ENCODE assay signal across 29 cellular contexts in genomic region chr11:62147545-62147944, GRCh38. TPM values are rescaled to one million over a fixed set of nuclear protein-coding genes. Genes with fewer than 3 reads are reported as not detected.
DNase-seq lines count a peak whose midpoint lies in the region; ATAC-seq and TF ChIP-seq lines count a peak whose summit lies in the region.
"Had no signal": no experiment of that assay in that cellular context is flagged by ENCODE, and none has a peak within 500 bp of the region (broad histone marks: within the 10 kb centered on the region; RNA-seq: fewer than 3 reads in every experiment).

No MANE protein-coding gene starts in this region.

- no TSS peak for BruUV-seq in PC-9 (replicated peaks; lab: Mats Ljungman, UMichigan)

- no peak overlapping the region for H3K27ac Mint-ChIP-seq in activated naive CD8-positive, alpha-beta T cell treated with anti-CD3 and anti-CD28 coated beads, Interleukin-2, amount 10 ng/mL, durations not matched to agents 7 days and 5 days
- no peak overlapping the region for H3K27ac Mint-ChIP-seq in activated naive CD8-positive, alpha-beta T cell treated with anti-CD3 and anti-CD28 coated beads, Interleukin-2, amount 50 U/mL, for 24 hours
- H3K27ac Mint-ChIP-seq: T-cell had no signal

- H3K9me2 ChIP-seq in PC-9 (ENCODE audit: insufficient read depth): no peaks in the 10 kb centered on the region

- H3K36me3 ChIP-seq in lower lobe of right lung: peaks cover 92% of the 10 kb centered on the region
- H3K36me3 ChIP-seq in upper lobe of right lung: peaks cover 70% of the 10 kb centered on the region
- H3K36me3 ChIP-seq in PC-9 (ENCODE audit: low read depth): peaks cover 36% of the 10 kb centered on the region

- H3K9me3 ChIP-seq in lower lobe of right lung (no peaks in the 10 kb centered on the region), upper lobe of right lung (no peaks in the 10 kb centered on the region), PC-9 (ENCODE audit: insufficient read depth, low read depth) (no peaks in the 10 kb centered on the region)
- H3K9me3 ChIP-seq: esophagus muscularis mucosa, gastroesophageal sphincter had no signal

- no peak overlapping the region for H3K4me3 ChIP-seq in lower lobe of right lung
- no peak overlapping the region for H3K4me3 ChIP-seq in upper lobe of right lung
- H3K4me3 ChIP-seq in PC-9: no peak overlapping the region
- H3K4me3 ChIP-seq: esophagus muscularis mucosa, gastroesophageal sphincter, lung had no signal

- ATAC-seq in activated naive CD8-positive, alpha-beta T cell treated with anti-CD3 and anti-CD28 coated beads, Interleukin-2, amount 10 ng/mL, durations not matched to agents 7 days and 5 days (ENCODE audit: low read depth): no peak
- ATAC-seq in activated naive CD8-positive, alpha-beta T cell treated with anti-CD3 and anti-CD28 coated beads, Interleukin-2, amount 50 U/mL, for 24 hours: no peak
- ATAC-seq in lower lobe of right lung (no peak), upper lobe of right lung (no peak)
- ATAC-seq: gastroesophageal sphincter, T-cell had no signal

- H3K4me1 ChIP-seq in lower lobe of right lung (no peaks in the 10 kb centered on the region), upper lobe of right lung (no peaks in the 10 kb centered on the region), PC-9 (replicated peaks; ENCODE audit: insufficient read depth) (no peaks in the 10 kb centered on the region)
- H3K4me1 ChIP-seq: gastroesophageal sphincter had no signal

- H3K4me2 ChIP-seq in PC-9: no peak overlapping the region

- intact Hi-C loops in lower lobe of right lung (cut with DNase I) (no loop called here), upper lobe of right lung (cut with DNase I) (no loop called here), PC-9 (cut with micrococcal nuclease; ENCODE audit: unreplicated experiment) (no loop called here)

- H3K27ac ChIP-seq in lower lobe of right lung (no peak overlapping the region), upper lobe of right lung (no peak overlapping the region), PC-9 (no peak overlapping the region)
- H3K27ac ChIP-seq: C4-2B, esophagus muscularis mucosa, gastroesophageal sphincter had no signal

- no peak overlapping the region for H2AFZ ChIP-seq in PC-9

- H3K27me3 ChIP-seq in lower lobe of right lung (ENCODE audit: low read depth) (no peaks in the 10 kb centered on the region), upper lobe of right lung (no peaks in the 10 kb centered on the region), PC-9 (ENCODE audit: insufficient read depth, low read depth) (no peaks in the 10 kb centered on the region)
- H3K27me3 ChIP-seq: esophagus muscularis mucosa, gastroesophageal sphincter had no signal

- no peaks in the 10 kb centered on the region for H3K9me3 Mint-ChIP-seq in activated naive CD8-positive, alpha-beta T cell treated with anti-CD3 and anti-CD28 coated beads, Interleukin-2, amount 10 ng/mL, durations not matched to agents 7 days and 5 days
- no peaks in the 10 kb centered on the region for H3K9me3 Mint-ChIP-seq in activated naive CD8-positive, alpha-beta T cell treated with anti-CD3 and anti-CD28 coated beads, Interleukin-2, amount 50 U/mL, for 24 hours
- H3K9me3 Mint-ChIP-seq: T-cell had no signal

- POLR2A ChIA-PET in activated naive CD8-positive, alpha-beta T cell treated with anti-CD3 and anti-CD28 coated beads, Interleukin-2, amount 10 ng/mL, durations not matched to agents 7 days and 5 days (lab: Charles Lee): interaction anchor here (0.9 kb wide), 1 partner anchor 23 kb away, joined by 3 read pairs; no protein-coding TSS in a partner anchor
- POLR2A ChIA-PET in PC-9 (lab: Charles Lee; ENCODE audit: unreplicated experiment): no interaction called here

- H3K79me2 ChIP-seq in PC-9 (ENCODE audit: low read depth): no peaks in the 10 kb centered on the region

- peaks cover 41% of the 10 kb centered on the region for H3K36me3 Mint-ChIP-seq in activated naive CD8-positive, alpha-beta T cell treated with anti-CD3 and anti-CD28 coated beads, Interleukin-2, amount 10 ng/mL, durations not matched to agents 7 days and 5 days
- peaks cover 44% of the 10 kb centered on the region for H3K36me3 Mint-ChIP-seq in activated naive CD8-positive, alpha-beta T cell treated with anti-CD3 and anti-CD28 coated beads, Interleukin-2, amount 50 U/mL, for 24 hours (ENCODE audit: low read depth)

- H3K4me1 Mint-ChIP-seq in activated naive CD8-positive, alpha-beta T cell treated with anti-CD3 and anti-CD28 coated beads, Interleukin-2, amount 10 ng/mL, durations not matched to agents 7 days and 5 days: no peaks in the 10 kb centered on the region
- H3K4me1 Mint-ChIP-seq in activated naive CD8-positive, alpha-beta T cell treated with anti-CD3 and anti-CD28 coated beads, Interleukin-2, amount 50 U/mL, for 24 hours: no peaks in the 10 kb centered on the region
- H3K4me1 Mint-ChIP-seq: T-cell had no signal

- peak; percentile 17 for DNase-seq in activated naive CD8-positive, alpha-beta T cell treated with anti-CD3 and anti-CD28 coated beads, Interleukin-2, amount 10 ng/mL, durations not matched to agents 7 days and 5 days
- no peak for DNase-seq in activated naive CD8-positive, alpha-beta T cell treated with anti-CD3 and anti-CD28 coated beads, Interleukin-2, amount 50 U/mL, for 24 hours
- peak; percentile 39 for DNase-seq in activated CD8-positive, alpha-beta memory T cell treated with anti-CD3 and anti-CD28 coated beads, Interleukin-2, amount 50 U/mL, for 48 hours
- DNase-seq in lower lobe of right lung: peak; percentile 21
- DNase-seq in upper lobe of right lung: peak; percentile 29
- DNase-seq in MV-4-11 (lab: John Stamatoyannopoulos, UW): no peak
- no peak for DNase-seq in PC-9
- no peak for DNase-seq in amniotic stem cell (lab: John Stamatoyannopoulos, UW)
- DNase-seq: activated naive CD4-positive, alpha-beta T cell treated with anti-CD3 and anti-CD28 coated beads, Interleukin-2, amount 50 U/mL, for 16 hours; cerebellar nuclear complex; effector CD8-positive, alpha-beta T cell; GOT3; Kasumi-1; kidney; NCI-H1092; NCI-H2029 treated with DMSO at 0.1 percent for 48 hours; NCI-H226; nucleus accumbens; OCI-M1; retina; SHP77 treated with DMSO at 0.1 percent for 48 hours; stimulated activated CD4-positive, alpha-beta T cell treated with anti-CD3 and anti-CD28 coated beads, Interleukin-12 subunit alpha, Interleukin-12 subunit beta, amount 100 ng/mL, for 4 hours had no signal

- no peaks in the 10 kb centered on the region for H3K27me3 Mint-ChIP-seq in activated naive CD8-positive, alpha-beta T cell treated with anti-CD3 and anti-CD28 coated beads, Interleukin-2, amount 10 ng/mL, durations not matched to agents 7 days and 5 days
- no peaks in the 10 kb centered on the region for H3K27me3 Mint-ChIP-seq in activated naive CD8-positive, alpha-beta T cell treated with anti-CD3 and anti-CD28 coated beads, Interleukin-2, amount 50 U/mL, for 24 hours
- H3K27me3 Mint-ChIP-seq: T-cell had no signal

- H3K4me3 Mint-ChIP-seq in activated naive CD8-positive, alpha-beta T cell treated with anti-CD3 and anti-CD28 coated beads, Interleukin-2, amount 10 ng/mL, durations not matched to agents 7 days and 5 days: no peak overlapping the region
- H3K4me3 Mint-ChIP-seq in activated naive CD8-positive, alpha-beta T cell treated with anti-CD3 and anti-CD28 coated beads, Interleukin-2, amount 50 U/mL, for 24 hours: no peak overlapping the region
- H3K4me3 Mint-ChIP-seq: T-cell had no signal

- CTCF ChIA-PET in PC-9 (lab: Charles Lee): no interaction called here

- peaks cover 15% of the 10 kb centered on the region for H4K20me1 ChIP-seq in PC-9 (ENCODE audit: insufficient read depth)

- TF ChIP-seq CTCF in lower lobe of right lung (IDR thresholded peaks at IDR 0.05): no peak
- TF ChIP-seq CTCF in upper lobe of right lung (IDR thresholded peaks at IDR 0.05): no peak
- TF ChIP-seq CTCF in PC-9 (conservative IDR thresholded peaks at IDR 0.05): no peak

- 0 out of 2 replicates have a peak, but pooled peaks cover under 1% of the 10 kb centered on the region for H3F3A ChIP-seq in PC-9 (ENCODE audit: insufficient read depth, low read depth)

RNA-seq across cellular contexts. Expression of gene INCENP, which starts 23.7 kb away (rescaled TPM):
- total RNA-seq in activated naive CD8-positive, alpha-beta T cell treated with anti-CD3 and anti-CD28 coated beads, Interleukin-2, amount 10 ng/mL, durations not matched to agents 7 days and 5 days: 100 to 1,000 TPM; 142 to 153 TPM
- total RNA-seq in lower lobe of right lung (21.6 TPM), upper lobe of right lung (19.5 TPM), PC-9 (2021) (122 and 154 TPM in 2 replicates)

RNA-seq across cellular contexts. Expression of gene SCGB1D1, which starts 42.5 kb away (rescaled TPM):
- total RNA-seq in activated naive CD8-positive, alpha-beta T cell treated with anti-CD3 and anti-CD28 coated beads, Interleukin-2, amount 10 ng/mL, durations not matched to agents 7 days and 5 days: not detected
- not detected for total RNA-seq in lower lobe of right lung
- not detected for total RNA-seq in upper lobe of right lung
- total RNA-seq in PC-9 (2021): not detected in 2 replicates
- total RNA-seq: astrocyte, esophagus muscularis mucosa, gastroesophageal sphincter, kidney, lung, T-cell, urinary bladder had no signal

Comparison
In these comparisons a context has a peak if more than half of its experiments do, and no peak if none do; other contexts are left out.
1. DNase-seq: peak in activated naive CD8-positive, alpha-beta T cell treated with anti-CD3 and anti-CD28 coated beads, Interleukin-2, amount 10 ng/mL, durations not matched to agents 7 days and 5 days (single experiment), activated CD8-positive, alpha-beta memory T cell treated with anti-CD3 and anti-CD28 coated beads, Interleukin-2, amount 50 U/mL, for 48 hours (single experiment), lower lobe of right lung (single experiment) and upper lobe of right lung (single experiment); none in activated naive CD8-positive, alpha-beta T cell treated with anti-CD3 and anti-CD28 coated beads, Interleukin-2, amount 50 U/mL, for 24 hours (single experiment), MV-4-11 (single experiment), PC-9 (0 of 2) and amniotic stem cell (single experiment).